ENCODE assay signal across 16 cellular contexts in genomic region chr11:56183459-56183858, GRCh38. TPM values are rescaled to one million over a fixed set of nuclear protein-coding genes. Genes with fewer than 3 reads are reported as not detected.
"Had no signal": no experiment of that assay in that cellular context is flagged by ENCODE, and none has a peak within 500 bp of the region (broad histone marks: within the 10 kb centered on the region; RNA-seq: fewer than 3 reads in every experiment).

No MANE protein-coding gene starts in this region.

- ATAC-seq: effector memory CD8-positive, alpha-beta T cell; esophagus mucosa; foreskin keratinocyte; gastrocnemius medialis; gastroesophageal sphincter; heart left ventricle; heart right ventricle had no signal

- H3K27me3 ChIP-seq: colonic mucosa, esophagus muscularis mucosa, esophagus squamous epithelium, foreskin keratinocyte, gastrocnemius medialis, gastroesophageal sphincter, heart left ventricle, heart right ventricle had no signal

- H3K27ac ChIP-seq: colonic mucosa, coronary artery, dorsolateral prefrontal cortex, epithelial cell of prostate, esophagus muscularis mucosa, esophagus squamous epithelium, foreskin keratinocyte, gastrocnemius medialis, gastroesophageal sphincter, heart left ventricle, heart right ventricle had no signal

- H3K4me3 ChIP-seq: colonic mucosa, coronary artery, dorsolateral prefrontal cortex, esophagus muscularis mucosa, esophagus squamous epithelium, gastrocnemius medialis, gastroesophageal sphincter, heart left ventricle, heart right ventricle had no signal

- H3K36me3 ChIP-seq: colonic mucosa, esophagus muscularis mucosa, esophagus squamous epithelium, gastrocnemius medialis, gastroesophageal sphincter, heart left ventricle, heart right ventricle had no signal

- H3K9me3 ChIP-seq: colonic mucosa, gastrocnemius medialis had no signal

RNA-seq across cellular contexts. Expression of gene OR5J2, which starts 7.0 kb away (rescaled TPM):
- polyA plus RNA-seq: endothelial cell of umbilical vein, esophagus, fibroblast of lung, foreskin keratinocyte, heart left ventricle, heart right ventricle had no signal

RNA-seq across cellular contexts. Expression of gene OR8K5, which starts 23.3 kb away (rescaled TPM):
- polyA plus RNA-seq: endothelial cell of umbilical vein, esophagus, fibroblast of lung, foreskin keratinocyte, heart left ventricle, heart right ventricle had no signal

RNA-seq across cellular contexts. Expression of gene OR8J3, which starts 43.5 kb away (rescaled TPM):
- polyA plus RNA-seq: endothelial cell of umbilical vein, esophagus, fibroblast of lung, foreskin keratinocyte, heart left ventricle, heart right ventricle had no signal

RNA-seq across cellular contexts. Expression of gene OR5T2, which starts 50.6 kb away (rescaled TPM):
- polyA plus RNA-seq: endothelial cell of umbilical vein, esophagus, fibroblast of lung, foreskin keratinocyte, heart left ventricle, heart right ventricle had no signal
